7 cellular contexts compared by ENCODE assay signal in the genomic region with DNA sequence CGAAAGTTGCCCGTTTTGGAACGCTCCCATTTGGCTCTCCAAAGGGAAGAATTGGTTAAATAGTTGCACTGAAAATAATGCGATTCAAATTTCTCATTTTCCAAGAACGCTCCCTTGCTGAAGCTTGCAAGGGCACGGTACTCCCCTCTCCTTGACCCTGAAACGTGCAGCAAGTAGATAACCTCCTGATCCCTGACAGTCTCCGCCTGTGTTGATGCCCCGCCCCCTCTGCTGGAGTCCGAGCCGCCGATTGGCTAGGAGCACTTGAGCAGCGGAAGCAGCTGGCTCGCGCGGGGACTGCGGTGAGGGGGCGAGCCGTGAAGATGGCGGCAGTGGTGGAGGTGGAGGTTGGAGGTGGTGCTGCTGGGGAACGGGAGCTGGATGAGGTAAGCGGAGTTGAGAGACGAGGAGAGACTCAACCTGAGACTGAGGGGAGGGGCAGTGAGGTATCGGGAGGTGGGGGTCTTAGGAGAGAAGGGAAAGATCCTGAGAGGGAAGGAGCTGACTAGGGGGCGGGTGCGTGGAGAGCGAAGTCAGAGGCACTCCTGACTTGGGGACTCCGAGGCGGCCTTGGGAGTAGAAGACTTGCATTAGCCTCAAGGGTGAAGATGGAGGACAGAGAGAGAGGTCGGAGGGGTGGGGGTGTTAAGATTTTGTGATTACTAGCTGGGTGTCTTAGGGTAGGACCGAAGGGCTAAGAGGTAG. TPM values are rescaled to one million over a fixed set of nuclear protein-coding genes. Genes with fewer than 3 reads are reported as not detected.
DNase-seq lines count a peak whose midpoint lies in the region; ATAC-seq and TF ChIP-seq lines count a peak whose summit lies in the region.

A gene (plus strand): TSS at position 308 of the 705 bp plus-strand sequence. CDS start 16 bp downstream, at position 324.

- H3K4me1 ChIP-seq in hepatocyte (ENCODE audit: insufficient read depth) = peaks cover 9% of the 10 kb centered on the region

- no peaks in the 10 kb centered on the region for H3K27me3 ChIP-seq in hepatocyte

- DNase-seq in NCI-H2029 (lab: John Stamatoyannopoulos, UW) (peak; percentile 96), T-helper 22 cell (ENCODE audit: low read depth) (peak; percentile 96), astrocyte of the cerebellum (ENCODE audit: low read depth) (peak; percentile 89), hepatocyte (ENCODE audit: low spot score) (peak; percentile 98), retina (peak; percentile 99)

- peak within 1 kb of the TSS; percentile 94 for H3K4me2 ChIP-seq in hepatocyte

- H3K4me3 ChIP-seq in astrocyte of the cerebellum (ENCODE audit: low read depth, low read length) = peak within 1 kb of the TSS; percentile 99
- H3K4me3 ChIP-seq in hepatocyte = peak within 1 kb of the TSS; percentile 70

- H3K27ac ChIP-seq in hepatocyte = peak within 1 kb of the TSS; percentile 90

- TF ChIP-seq CTCF in astrocyte of the cerebellum (IDR thresholded peaks at IDR 0.05; ENCODE audit: low read depth, low read length, missing control alignments) (no peak), hepatocyte (IDR thresholded peaks at IDR 0.05; ENCODE audit: poor library complexity) (no peak)

- H3K36me3 ChIP-seq in hepatocyte (replicated peaks; ENCODE audit: insufficient read depth, low read depth) = no peaks in the 10 kb centered on the region

- H3K9me3 ChIP-seq in hepatocyte (ENCODE audit: low read depth) = no peaks in the 10 kb centered on the region

- WGBS in hepatocyte (ENCODE audit: low lambda C conversion rate, missing lambda C conversion rate) = 2% methylated on average over 30 of the region's 31 CpGs

- in situ Hi-C loops in astrocyte of the cerebellum (cut with HindIII; ENCODE audit: low sequenced_read_pairs) = no loop called here

- H2AFZ ChIP-seq in hepatocyte = peak within 1 kb of the TSS; percentile 78

- peaks cover 8% of the 10 kb centered on the region for H4K20me1 ChIP-seq in hepatocyte (ENCODE audit: insufficient read depth, poor library complexity, severe bottlenecking)

- H3K79me2 ChIP-seq in hepatocyte = peaks cover 64% of the 10 kb centered on the region

- no peaks in the 10 kb centered on the region for H3K9me2 ChIP-seq in hepatocyte (replicated peaks; ENCODE audit: insufficient read depth)

- peak; percentile 80 for ATAC-seq in GM18502 (IDR thresholded peaks at IDR 0.05; ENCODE audit: poor library complexity, unreplicated experiment)
- peak; percentile 71 for ATAC-seq in HG02973 (IDR thresholded peaks at IDR 0.05; ENCODE audit: unreplicated experiment)

RNA-seq across cellular contexts. Expression of the gene that starts here (rescaled TPM):
- total RNA-seq in hepatocyte = 26.4 and 26.5 TPM in 2 replicates
- 29.4 and 38.1 TPM in 2 replicates for polyA plus RNA-seq in hepatocyte

Comparison
In these comparisons a context has a peak if more than half of its experiments do, and no peak if none do; other contexts are left out.
1. Peak in every context shown above with its lines: DNase-seq, ATAC-seq, H3K4me3 ChIP-seq and H3K27ac ChIP-seq.